In genomic region chr10:26703974-26704373, GRCh38 we compare ENCODE assay signal across 3 cellular contexts.
A peak's percentile ranks its signal among the peaks of the same experiment; 100 is the strongest.
TF ChIP-seq lines count a peak whose summit lies in the region.

No MANE protein-coding gene starts in this region.

TF ChIP-seq in HEK293, 187 proteins besides CTCF, POLR2A, EP300 and RAD21:
- TF ChIP-seq ZNF362 (tag by site-specific recombination; IDR thresholded peaks at IDR 0.05) (peak; percentile 68), ZNF175 (tag by site-specific recombination; IDR thresholded peaks at IDR 0.05) (no peak)

TF ChIP-seq in K562, 482 proteins besides CTCF, POLR2A, EP300 and RAD21:
- no peak for TF ChIP-seq CHD1 (IDR thresholded peaks at IDR 0.05; ENCODE audit: low read length)
- no peak for TF ChIP-seq ARHGAP35 (IDR thresholded peaks at IDR 0.05; ENCODE audit: partially characterized antibody)
- TF ChIP-seq E2F4 (CRISPR knock-in tag; IDR thresholded peaks at IDR 0.05; ENCODE audit: low read depth): no peak
- TF ChIP-seq DNMT1 (IDR thresholded peaks at IDR 0.05): no peak
- no peak for TF ChIP-seq CBX1 (IDR thresholded peaks at IDR 0.05; ENCODE audit: low read depth)
- TF ChIP-seq ZNF551 (CRISPR knock-in tag; IDR thresholded peaks at IDR 0.05): no peak
- TF ChIP-seq ZNF76 (CRISPR knock-in tag; IDR thresholded peaks at IDR 0.05; ENCODE audit: borderline replicate concordance): no peak
- 0 out of 2 replicates have a peak, but pooled peaks have one; percentile 8 for TF ChIP-seq RBFOX2 (IDR thresholded peaks at IDR 0.05; ENCODE audit: low read depth, low read length)

TF ChIP-seq in endothelial cell of umbilical vein, 7 proteins besides CTCF, POLR2A, EP300 and RAD21:
- TF ChIP-seq GATA2 (IDR thresholded peaks at IDR 0.05; ENCODE audit: insufficient read depth, insufficient read length, low read depth, low read length) (no peak), JUN (IDR thresholded peaks at IDR 0.05; ENCODE audit: borderline replicate concordance, insufficient read depth, insufficient read length, low read depth) (no peak), EZH2 (IDR thresholded peaks at IDR 0.05; ENCODE audit: borderline replicate concordance, low read depth, low read length, severe bottlenecking) (no peak), MYC (IDR thresholded peaks at IDR 0.05; ENCODE audit: low read depth, low read length) (no peak), MAX (IDR thresholded peaks at IDR 0.05; ENCODE audit: insufficient read depth, insufficient read length) (no peak), POLR2AphosphoS5 (IDR thresholded peaks at IDR 0.05; ENCODE audit: insufficient read depth, low read depth, low read length) (no peak), FOS (IDR thresholded peaks at IDR 0.05; ENCODE audit: borderline replicate concordance, insufficient read depth, low read length) (no peak)
